ENCODE assay signal across 8 cellular contexts in genomic region chr9:92671323-92671722, GRCh38. TPM values are rescaled to one million over a fixed set of nuclear protein-coding genes. Genes with fewer than 3 reads are reported as not detected.
DNase-seq lines count a peak whose midpoint lies in the region; ATAC-seq and TF ChIP-seq lines count a peak whose summit lies in the region.

No MANE protein-coding gene starts in this region.

- no peak overlapping the region for H2BK5ac ChIP-seq in trophoblast cell (ENCODE audit: low read depth, low read length, poor library complexity)

- no peak overlapping the region for H4K12ac ChIP-seq in trophoblast cell (ENCODE audit: low read depth, low read length)

- peak overlapping the region; percentile 67 for H4K8ac ChIP-seq in trophoblast cell (ENCODE audit: low read depth, low read length)

- H2AFZ ChIP-seq in trophoblast cell (ENCODE audit: insufficient read depth, low read length, poor library complexity) = no peak overlapping the region

- H3K4me2 ChIP-seq in trophoblast cell (ENCODE audit: low read length) = peak overlapping the region; percentile 7

- H3K9me3 ChIP-seq in trophoblast cell (ENCODE audit: insufficient read depth, low read depth, low read length) = no peaks in the 10 kb centered on the region

- no peaks in the 10 kb centered on the region for H3K9me3 Mint-ChIP-seq in activated T-cell treated with anti-CD3 and anti-CD28 coated beads, Interleukin-2, amount 50 U/mL, for 4 hours

- peaks cover 4 to 16% of the 10 kb centered on the region in 2 experiments for H3K4me1 ChIP-seq in trophoblast cell (ENCODE audit: control insufficient read depth in 1 of 2, insufficient read depth in 2 of 2, low read length in 2 of 2)

- no peaks in the 10 kb centered on the region for H3K27me3 ChIP-seq in trophoblast cell (ENCODE audit: insufficient read depth, low read length)

- no peak overlapping the region for H2BK120ac ChIP-seq in trophoblast cell (ENCODE audit: insufficient read depth, low read length, poor library complexity)

- H3K4me3 ChIP-seq in fibroblast of mammary gland (ENCODE audit: control insufficient read depth, low read depth, low read length) (peak overlapping the region; percentile 96), trophoblast cell (ENCODE audit: low read depth, low read length) (no peak overlapping the region)

- H3K18ac ChIP-seq in trophoblast cell (ENCODE audit: low read length) = no peak overlapping the region

- TF ChIP-seq CTCF in fibroblast of mammary gland (conservative IDR thresholded peaks at IDR 0.05; ENCODE audit: control insufficient read depth, insufficient read depth, low read depth, low read length) = no peak

- no peak overlapping the region for H3K27ac ChIP-seq in trophoblast cell (ENCODE audit: low read depth, low read length)

- no CpG with 5 or more reads among the region's 4 CpGs for WGBS in trophoblast cell (ENCODE audit: extremely low coverage, insufficient coverage, insufficient read length)

- H3K79me2 ChIP-seq in trophoblast cell (ENCODE audit: control insufficient read depth, insufficient read depth, low read length, poor library complexity) = peaks cover 8% of the 10 kb centered on the region

- peaks cover 8% of the 10 kb centered on the region for H3K36me3 Mint-ChIP-seq in activated T-cell treated with anti-CD3 and anti-CD28 coated beads, Interleukin-2, amount 50 U/mL, for 4 hours (ENCODE audit: insufficient read depth)

- H3K9ac ChIP-seq in trophoblast cell (ENCODE audit: low read length) = no peak overlapping the region

- H3K4me1 Mint-ChIP-seq in activated T-cell treated with anti-CD3 and anti-CD28 coated beads, Interleukin-2, amount 50 U/mL, for 4 hours (ENCODE audit: low read depth) = peaks cover 24% of the 10 kb centered on the region

- no peaks in the 10 kb centered on the region for H3K27me3 Mint-ChIP-seq in activated T-cell treated with anti-CD3 and anti-CD28 coated beads, Interleukin-2, amount 50 U/mL, for 4 hours (ENCODE audit: low read depth)

- no peak overlapping the region for H3K4ac ChIP-seq in trophoblast cell (ENCODE audit: low read depth, low read length)

- H2BK12ac ChIP-seq in trophoblast cell (ENCODE audit: low read length) = no peak overlapping the region

- peaks cover 11% of the 10 kb centered on the region for H3K79me1 ChIP-seq in trophoblast cell (ENCODE audit: low read length)

- H3K23ac ChIP-seq in trophoblast cell (ENCODE audit: low read length) = no peak overlapping the region

- no peak overlapping the region for H3K14ac ChIP-seq in trophoblast cell (ENCODE audit: low read length)

- no peak overlapping the region for H4K91ac ChIP-seq in trophoblast cell (ENCODE audit: low read depth, low read length)

- peaks cover 4 to 8% of the 10 kb centered on the region in 2 experiments for H3K36me3 ChIP-seq in trophoblast cell (ENCODE audit: control insufficient read depth in 1 of 2, insufficient read depth in 2 of 2, low read length in 2 of 2)

- peak overlapping the region; percentile 93 for H3K4me3 Mint-ChIP-seq in activated T-cell treated with anti-CD3 and anti-CD28 coated beads, Interleukin-2, amount 50 U/mL, for 4 hours

- no peak overlapping the region for H2AK5ac ChIP-seq in trophoblast cell (ENCODE audit: low read length)

- ATAC-seq in activated T-cell treated with anti-CD3 and anti-CD28 coated beads, Interleukin-2, amount 50 U/mL, for 4 hours = no peak
- no peak for ATAC-seq in GM19397 (IDR thresholded peaks at IDR 0.05; ENCODE audit: unreplicated experiment)

- DNase-seq in activated T-cell treated with anti-CD3 and anti-CD28 coated beads, Interleukin-2, amount 50 U/mL, for 4 hours = no peak
- DNase-seq in activated T-cell treated with anti-CD3 and anti-CD28 coated beads, Interleukin-2, amount 50 U/mL, for 1 hour = no peak
- DNase-seq in SW 1271 (lab: John Stamatoyannopoulos, UW) (peak; percentile 73 to 77), fibroblast of mammary gland (ENCODE audit: low read depth) (peak; percentile 93), trophoblast cell (peak; percentile 86 to 90), NCI-H1930 (lab: John Stamatoyannopoulos, UW) (no peak), NCI-H1436 treated with DMSO at 0.1 percent for 48 hours (lab: John Stamatoyannopoulos, UW) (no peak)

RNA-seq across cellular contexts. Expression of gene IPPK, which starts 1.4 kb away (rescaled TPM):
- total RNA-seq in activated T-cell treated with anti-CD3 and anti-CD28 coated beads, Interleukin-2, amount 50 U/mL, for 4 hours = 10 to 100 TPM; 12.8 to 14.6 (median 14.5) TPM
- 7.8 and 8.4 TPM in 2 replicates for polyA plus RNA-seq in trophoblast cell (2013)

Comparison
In these comparisons a context has a peak if more than half of its experiments do, and no peak if none do; other contexts are left out.
1. DNase-seq: peak in SW 1271 (2 of 2), fibroblast of mammary gland (single experiment) and trophoblast cell (2 of 2); none in activated T-cell treated with anti-CD3 and anti-CD28 coated beads, Interleukin-2, amount 50 U/mL, for 4 hours (single experiment), activated T-cell treated with anti-CD3 and anti-CD28 coated beads, Interleukin-2, amount 50 U/mL, for 1 hour (single experiment), NCI-H1930 (0 of 2) and NCI-H1436 treated with DMSO at 0.1 percent for 48 hours (single experiment).